Comparison of ENCODE assay signal across 28 cellular contexts in the genomic region with DNA sequence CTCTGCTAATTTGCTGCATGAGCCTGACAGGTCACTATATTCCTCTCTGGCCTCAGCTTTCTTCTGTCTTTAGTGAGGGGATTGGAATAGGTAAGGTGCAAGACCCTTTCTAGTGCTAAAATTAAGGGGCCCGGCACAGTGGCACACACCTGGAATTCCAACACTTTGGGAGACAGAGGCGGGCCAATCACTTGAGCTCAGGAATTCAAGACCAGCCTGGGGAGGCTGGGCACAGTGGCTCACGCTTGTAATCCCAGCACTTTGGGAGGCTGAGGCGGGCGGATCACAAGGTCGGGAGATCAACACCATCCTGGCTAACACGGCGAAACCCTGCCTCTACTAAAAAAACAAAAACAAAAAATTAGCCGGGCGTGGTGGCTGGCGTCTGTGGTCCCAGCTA. TPM values are rescaled to one million over a fixed set of nuclear protein-coding genes. Genes with fewer than 3 reads are reported as not detected.
A peak's percentile ranks its signal among the peaks of the same experiment; 100 is the strongest.
DNase-seq lines count a peak whose midpoint lies in the region; ATAC-seq, FAIRE-seq and TF ChIP-seq lines count a peak whose summit lies in the region.
"Had no signal": no experiment of that assay in that cellular context is flagged by ENCODE, and none has a peak within 500 bp of the region (broad histone marks: within the 10 kb centered on the region; RNA-seq: fewer than 3 reads in every experiment).

No MANE protein-coding gene starts in this region.

- no peak overlapping the region for H3K56ac ChIP-seq in IMR-90 (ENCODE audit: extremely low read depth, insufficient read depth, low read length)

- H2AK5ac ChIP-seq in IMR-90 (ENCODE audit: low read depth, low read length): no peak overlapping the region

- ATAC-seq in IMR-90 (ENCODE audit: low read depth) (no peak), K562 (no peak)
- no peak for ATAC-seq in stimulated activated naive B cell treated with anti-CD40 and anti-IgM and Interleukin-4, amounts not matched to agents 10 μg/mL and 1 μg/mL and 100 μg/mL, for 72 hours (replicated peaks)
- ATAC-seq in activated CD8-positive, alpha-beta T cell treated with anti-CD3 and anti-CD28 coated beads, Interleukin-2, amount 10 ng/mL, durations not matched to agents 7 days and 5 days: no peak
- ATAC-seq: Panc1 had no signal

- H3K4me3 ChIP-seq in IMR-90 (ENCODE audit: insufficient read depth, low read depth, low read length): no peak overlapping the region
- no peak overlapping the region for H3K4me3 ChIP-seq in K562
- H3K4me3 ChIP-seq in esophagus squamous epithelium: no peak overlapping the region
- H3K4me3 ChIP-seq: HAP-1 had no signal

- no peak overlapping the region for H3K14ac ChIP-seq in IMR-90 (replicated peaks; ENCODE audit: low read depth, low read length)

- H2BK120ac ChIP-seq in IMR-90 (ENCODE audit: low read depth, low read length): no peak overlapping the region

- peaks cover 2 to 6% of the 10 kb centered on the region in 2 donors for H3K4me1 Mint-ChIP-seq in stimulated activated naive B cell treated with anti-CD40 and anti-IgM and Interleukin-4, amounts not matched to agents 10 μg/mL and 1 μg/mL and 100 μg/mL, for 72 hours
- no peaks in the 10 kb centered on the region for H3K4me1 Mint-ChIP-seq in activated CD8-positive, alpha-beta T cell treated with anti-CD3 and anti-CD28 coated beads, Interleukin-2, amount 10 ng/mL, durations not matched to agents 7 days and 5 days (ENCODE audit: low read depth)

- no peaks in the 10 kb centered on the region for H3K9me3 Mint-ChIP-seq in stimulated activated naive B cell treated with anti-CD40 and anti-IgM and Interleukin-4, amounts not matched to agents 10 μg/mL and 1 μg/mL and 100 μg/mL, for 72 hours
- no peaks in the 10 kb centered on the region for H3K9me3 Mint-ChIP-seq in activated CD8-positive, alpha-beta T cell treated with anti-CD3 and anti-CD28 coated beads, Interleukin-2, amount 10 ng/mL, durations not matched to agents 7 days and 5 days (ENCODE audit: insufficient read depth)
- H3K9me3 Mint-ChIP-seq: HFFc6 had no signal

- BruUV-seq in IMR-90 (replicated peaks; lab: Mats Ljungman, UMichigan) (no TSS peak), K562 (replicated peaks; lab: Mats Ljungman, UMichigan) (no TSS peak)

- H3K36me3 Mint-ChIP-seq in stimulated activated naive B cell treated with anti-CD40 and anti-IgM and Interleukin-4, amounts not matched to agents 10 μg/mL and 1 μg/mL and 100 μg/mL, for 72 hours: peaks cover 19 to 22% of the 10 kb centered on the region in 2 donors
- peaks cover 8% of the 10 kb centered on the region for H3K36me3 Mint-ChIP-seq in activated CD8-positive, alpha-beta T cell treated with anti-CD3 and anti-CD28 coated beads, Interleukin-2, amount 10 ng/mL, durations not matched to agents 7 days and 5 days (ENCODE audit: low read depth)

- TF ChIP-seq RAD21 in IMR-90 (IDR thresholded peaks at IDR 0.05; ENCODE audit: low read length) (no peak), K562 (CRISPR knock-in tag; conservative IDR thresholded peaks at IDR 0.05 in 1 of 2, IDR thresholded peaks at IDR 0.05 in 1 of 2) (no peak)

- no peak for TF ChIP-seq EP300 in K562 (IDR thresholded peaks at IDR 0.05; ENCODE audit: low read length)

- H4K91ac ChIP-seq in IMR-90 (ENCODE audit: insufficient read depth, low read depth, low read length): no peak overlapping the region

- no peak overlapping the region for H3K4me2 ChIP-seq in IMR-90 (ENCODE audit: low read depth, low read length)
- no peak overlapping the region for H3K4me2 ChIP-seq in K562 (ENCODE audit: insufficient read depth, low read length)
- H3K4me2 ChIP-seq: KMS-11 had no signal

- in situ Hi-C loops in IMR-90 (cut with MboI; ENCODE audit: low sequenced_read_pairs) (no loop called here), K562 (cut with MboI) (loop anchor here (5.0 kb wide), 1 partner anchor 40 kb away; no protein-coding TSS in a partner anchor)

- H3K4me3 Mint-ChIP-seq in stimulated activated naive B cell treated with anti-CD40 and anti-IgM and Interleukin-4, amounts not matched to agents 10 μg/mL and 1 μg/mL and 100 μg/mL, for 72 hours: no peak overlapping the region
- no peak overlapping the region for H3K4me3 Mint-ChIP-seq in activated CD8-positive, alpha-beta T cell treated with anti-CD3 and anti-CD28 coated beads, Interleukin-2, amount 10 ng/mL, durations not matched to agents 7 days and 5 days
- H3K4me3 Mint-ChIP-seq: HFFc6 had no signal

- H3K27ac Mint-ChIP-seq in stimulated activated naive B cell treated with anti-CD40 and anti-IgM and Interleukin-4, amounts not matched to agents 10 μg/mL and 1 μg/mL and 100 μg/mL, for 72 hours: peak overlapping the region; percentile 69
- H3K27ac Mint-ChIP-seq in activated CD8-positive, alpha-beta T cell treated with anti-CD3 and anti-CD28 coated beads, Interleukin-2, amount 10 ng/mL, durations not matched to agents 7 days and 5 days: no peak overlapping the region

- CTCF ChIA-PET in IMR-90 (lab: Yijun Ruan, JAX): interaction anchor here (0.6 to 2.7 kb wide), 4 partner anchors 10 to 53 kb away, joined by 3 to 10 read pairs (median 6); no protein-coding TSS in a partner anchor
- CTCF ChIA-PET in K562 (lab: Yijun Ruan, JAX; ENCODE audit: low intra/inter-chr PET ratio): interaction anchor here (2.8 to 5.4 kb wide), 2 partner anchors 38 to 52 kb away, joined by 26 to 57 read pairs; partner anchors contain the start of gene EGR1
- CTCF ChIA-PET in activated CD8-positive, alpha-beta T cell treated with anti-CD3 and anti-CD28 coated beads, Interleukin-2, amount 10 ng/mL, durations not matched to agents 7 days and 5 days (lab: Charles Lee): interaction anchor here (1.1 to 5.1 kb wide), 12 partner anchors 9 to 323 kb away, joined by 3 to 65 read pairs (median 4); partner anchors contain the start of genes EGR1 and KDM3B

- peaks cover 5 to 18% of the 10 kb centered on the region in 2 experiments; a peak in 2 of 4 replicates for H3K79me1 ChIP-seq in IMR-90 (ENCODE audit: low read depth in 1 of 2, low read length in 2 of 2)

- H3K36me3 ChIP-seq in IMR-90 (ENCODE audit: control insufficient read depth, insufficient read depth, low read length): peaks cover 3% of the 10 kb centered on the region; the same call in 1 of the 2 replicates
- peaks cover 17% of the 10 kb centered on the region for H3K36me3 ChIP-seq in K562 (ENCODE audit: control insufficient read depth, insufficient read depth, low read length)
- H3K36me3 ChIP-seq in esophagus squamous epithelium: peaks cover 0 to 14% (median 4%) of the 10 kb centered on the region in 3 donors

- no peak for FAIRE-seq in K562 (lab: Jason Lieb, UNC)
- FAIRE-seq: GM12891, GM19239, HTR-8/SVneo had no signal

- H3K27me3 ChIP-seq in IMR-90 (ENCODE audit: control insufficient read depth, insufficient read depth, low read length) (no peaks in the 10 kb centered on the region), K562 (ENCODE audit: control insufficient read depth in 2 of 2, insufficient read depth in 2 of 2, low read length in 2 of 2) (no peaks in the 10 kb centered on the region), esophagus squamous epithelium (no peaks in the 10 kb centered on the region)

- 50% methylated on average over 1 of the region's 11 CpGs; no CpG with 5 or more reads in 1 of the 2 experiments for WGBS in IMR-90 (ENCODE audit: extremely low coverage in 2 of 2, insufficient read length in 1 of 2), 2 experiments
- WGBS in K562 (ENCODE audit: insufficient coverage, low coverage, missing lambda C conversion rate): 66% methylated on average over 11 of the region's 11 CpGs
- 55 to 80% methylated on average over 9 of the region's 11 CpGs for WGBS in esophagus squamous epithelium, 2 donors

- H2AFZ ChIP-seq in IMR-90 (replicated peaks; ENCODE audit: low read length, poor library complexity) (peak overlapping the region; percentile 33), K562 (ENCODE audit: low read depth, low read length) (no peak overlapping the region)

- H2AK9ac ChIP-seq in IMR-90 (replicated peaks; ENCODE audit: low read depth, low read length, poor library complexity): no peak overlapping the region

- H3K9me1 ChIP-seq in IMR-90 (ENCODE audit: insufficient read depth, low read length) (no peaks in the 10 kb centered on the region), K562 (ENCODE audit: control insufficient read depth, insufficient read depth, low read length) (no peaks in the 10 kb centered on the region)

- no peak overlapping the region for H2BK5ac ChIP-seq in IMR-90 (ENCODE audit: low read depth, low read length, poor library complexity, severe bottlenecking)

- no peak overlapping the region for H4K5ac ChIP-seq in IMR-90 (ENCODE audit: low read depth, low read length)

- DNase-seq in IMR-90 (no peak), K562 (ENCODE audit: extremely low read depth in 1 of 4, low spot score in 3 of 4) (no peak), esophagus squamous epithelium (lab: John Stamatoyannopoulos, UW) (no peak), globus pallidus (ENCODE audit: low spot score) (no peak), erythroblast (lab: John Stamatoyannopoulos, UW) (no peak)
- DNase-seq in stimulated activated naive B cell treated with anti-CD40 and anti-IgM and Interleukin-4, amounts not matched to agents 10 μg/mL and 1 μg/mL and 100 μg/mL, for 72 hours: no peak
- DNase-seq in activated naive CD4-positive, alpha-beta T cell treated with anti-CD3 and anti-CD28 coated beads, Interleukin-2, amount 50 U/mL, for 16 hours: no peak
- DNase-seq in activated CD8-positive, alpha-beta T cell treated with anti-CD3 and anti-CD28 coated beads, Interleukin-2, amount 10 ng/mL, durations not matched to agents 7 days and 5 days: no peak
- DNase-seq: Calu3, DMS79 treated with DMSO at 0.1 percent for 48 hours, GF-D8, GOT3, HFFc6, NCI-H1092, NCI-H1417 treated with DMSO at 0.1 percent for 48 hours, NCI-H1694 treated with DMSO at 0.1 percent for 48 hours, NCI-H2081, NCI-H2171, NCI-H226, NCI-H510A, NCI-H69, SHP77 treated with DMSO at 0.1 percent for 48 hours had no signal

- POLR2A ChIA-PET in IMR-90 (lab: Charles Lee; ENCODE audit: unreplicated experiment) (interaction anchor here (1.6 kb wide), 1 partner anchor 26 kb away, joined by 3 read pairs; no protein-coding TSS in a partner anchor), K562 (lab: Yijun Ruan, JAX) (interaction anchor here (0.9 to 5.2 kb wide), 12 partner anchors 7 to 53 kb away, joined by 3 to 46 read pairs (median 8); partner anchors contain the start of genes EGR1 and ETF1)
- POLR2A ChIA-PET in activated CD8-positive, alpha-beta T cell treated with anti-CD3 and anti-CD28 coated beads, Interleukin-2, amount 10 ng/mL, durations not matched to agents 7 days and 5 days (lab: Charles Lee): interaction anchor here (0.7 to 0.8 kb wide), 2 partner anchors 38 to 41 kb away, joined by 3 read pairs; no protein-coding TSS in a partner anchor

- H3K9me3 ChIP-seq in IMR-90 (ENCODE audit: control insufficient read depth, insufficient read depth, low read length) (no peaks in the 10 kb centered on the region), K562 (replicated peaks; ENCODE audit: control insufficient read depth, insufficient read depth, low read depth, low read length) (no peaks in the 10 kb centered on the region), esophagus squamous epithelium (no peaks in the 10 kb centered on the region)
- H3K9me3 ChIP-seq: HAP-1 had no signal

- H4K8ac ChIP-seq in IMR-90 (ENCODE audit: low read depth in 2 of 2, low read length in 2 of 2): no peak overlapping the region

- dilution Hi-C loops in IMR-90 (cut with HindIII; ENCODE audit: low sequenced_read_pairs, unreplicated experiment): no loop called here

- H4K20me1 ChIP-seq in IMR-90 (ENCODE audit: insufficient read depth, low read length) (peaks cover 16% of the 10 kb centered on the region), K562 (replicated peaks; ENCODE audit: control insufficient read depth, insufficient read depth, low read length) (no peaks in the 10 kb centered on the region; the same call in 1 of the 2 replicates)

- H3K27ac ChIP-seq in IMR-90 (ENCODE audit: insufficient read depth, low read length) (no peak overlapping the region), K562 (ENCODE audit: extremely low read depth, low read depth, low read length) (no peak overlapping the region), esophagus squamous epithelium (peak overlapping the region; percentile 55 to 86 (median 80))
- H3K27ac ChIP-seq: KMS-11 had no signal

- H3K4me1 ChIP-seq in IMR-90 (ENCODE audit: control insufficient read depth, insufficient read depth, low read length) (peaks cover 3% of the 10 kb centered on the region; the same call in 1 of the 2 replicates), K562 (replicated peaks in 1 of 2; ENCODE audit: control insufficient read depth in 2 of 2, insufficient read depth in 2 of 2, low read length in 2 of 2) (peaks cover 0 to 2% of the 10 kb centered on the region in 2 experiments; a peak in 1 of 5 replicates), esophagus squamous epithelium (peaks cover 21 to 66% (median 45%) of the 10 kb centered on the region in 3 donors)
- H3K4me1 ChIP-seq: HAP-1 had no signal

- H2BK15ac ChIP-seq in IMR-90 (ENCODE audit: low read depth, low read length): no peak overlapping the region

- intact Hi-C loops in IMR-90 (cut with micrococcal nuclease): no loop called here
- intact Hi-C loops in K562 (cut with micrococcal nuclease): no loop called here
- intact Hi-C loops in esophagus squamous epithelium (cut with DNase I): loop anchor here (5.0 kb wide), 1 partner anchor 40 kb away; no protein-coding TSS in a partner anchor

- H2BK20ac ChIP-seq in IMR-90 (ENCODE audit: low read depth, low read length): no peak overlapping the region

- no peaks in the 10 kb centered on the region for H3K79me2 ChIP-seq in K562 (ENCODE audit: control insufficient read depth, insufficient read depth, low read length)

- no peak overlapping the region for H3K9ac ChIP-seq in IMR-90 (ENCODE audit: low read depth, low read length)
- H3K9ac ChIP-seq in K562 (ENCODE audit: insufficient read depth in 1 of 2, low read depth in 2 of 2, low read length in 2 of 2): no peak overlapping the region; a peak in 1 of 4 replicates
- H3K9ac ChIP-seq: KMS-11 had no signal

- H3K27me3 Mint-ChIP-seq in stimulated activated naive B cell treated with anti-CD40 and anti-IgM and Interleukin-4, amounts not matched to agents 10 μg/mL and 1 μg/mL and 100 μg/mL, for 72 hours: no peaks in the 10 kb centered on the region
- H3K27me3 Mint-ChIP-seq in activated CD8-positive, alpha-beta T cell treated with anti-CD3 and anti-CD28 coated beads, Interleukin-2, amount 10 ng/mL, durations not matched to agents 7 days and 5 days (ENCODE audit: low read depth): peaks cover 3% of the 10 kb centered on the region

- TF ChIP-seq CTCF in IMR-90 (conservative IDR thresholded peaks at IDR 0.05; ENCODE audit: low read depth, low read length): no peak
- TF ChIP-seq CTCF in K562 (IDR thresholded peaks at IDR 0.05 in 2 of 3, conservative IDR thresholded peaks at IDR 0.05 in 1 of 3; ENCODE audit: insufficient read depth in 2 of 3, low read depth in 1 of 3, low read length in 3 of 3): no peak
- TF ChIP-seq CTCF in esophagus squamous epithelium (IDR thresholded peaks at IDR 0.05): no peak

- no peak overlapping the region for H3K23ac ChIP-seq in IMR-90 (ENCODE audit: low read depth, low read length)

- TF ChIP-seq POLR2A in IMR-90 (IDR thresholded peaks at IDR 0.05; ENCODE audit: low read depth, low read length) (no peak), K562 (conservative IDR thresholded peaks at IDR 0.05) (no peak), esophagus squamous epithelium (IDR thresholded peaks at IDR 0.05) (no peak), erythroblast (IDR thresholded peaks at IDR 0.05; ENCODE audit: low read length) (no peak)

- H3K4ac ChIP-seq in IMR-90 (ENCODE audit: low read depth, low read length): no peak overlapping the region

- H3K18ac ChIP-seq in IMR-90 (ENCODE audit: low read depth, low read length): no peak overlapping the region

RNA-seq across cellular contexts. Expression of gene EGR1, which starts 37.2 kb away (rescaled TPM):
- total RNA-seq in IMR-90 (2012; rRNA removed) (2.9 and 5.8 TPM in 2 replicates), K562 (2014; rRNA removed) (10.1 and 32.7 TPM in 2 replicates), K562 (2014; rRNA removed; fragmentation: Illumina TruSeq; extraction: Trizol) (12.0 and 19.7 TPM in 2 replicates), K562 (2015; rRNA removed; fragmentation: Illumina TruSeq; extraction: Trizol) (1.3 and 1.7 TPM in 2 replicates), K562 (2021) (77.0 and 135 TPM in 2 replicates), esophagus squamous epithelium (10 to 100 TPM; 10.9 to 47.8 (median 19.5) TPM)
- polyA plus RNA-seq in IMR-90 (2012; rRNA removed) (104 and 180 TPM in 2 replicates), K562 (2011; rRNA removed) (9.0 and 12.2 TPM in 2 replicates), K562 (2014; fragmentation: Illumina TruSeq; extraction: Trizol) (78.6 and 132 TPM in 2 replicates), K562 (2014; fragmentation: Nextera tagmentation; extraction: Ambion mirVana) (10 to 100 TPM; 21.5 to 43.6 TPM), K562 (2014; rRNA removed) (54.7 and 102 TPM in 2 replicates)
- polyA plus RNA-seq in IMR-90 (2012; cell fraction: cytosol; rRNA removed): 91.6 and 286 TPM in 2 replicates
- 363 and 477 TPM in 2 replicates for polyA plus RNA-seq in IMR-90 (2012; cell fraction: nucleus; rRNA removed; ENCODE audit: low replicate concordance)
- 105 and 112 TPM in 2 replicates for total RNA-seq in K562 (2011; cell fraction: chromatin; rRNA removed; ENCODE audit: low replicate concordance)
- 51.7 and 57.5 TPM in 2 replicates for total RNA-seq in K562 (2011; cell fraction: nucleolus; rRNA removed)
- 70.1 and 77.6 TPM in 2 replicates for total RNA-seq in K562 (2011; cell fraction: nucleoplasm; rRNA removed)
- 10.0 and 22.8 TPM in 2 replicates for polyA plus RNA-seq in K562 (2011; cell fraction: cytosol; rRNA removed)
- 25.0 and 99.0 TPM in 2 replicates for polyA plus RNA-seq in K562 (2011; cell fraction: nucleus; rRNA removed)
- 195 and 197 TPM in 2 replicates for polyA plus RNA-seq in K562 (2012)
- 8.4 and 15.0 TPM in 2 replicates for polyA minus RNA-seq in K562 (2011; rRNA and poly(A)+ RNA removed)
- 36.2 and 53.5 TPM in 2 replicates for polyA minus RNA-seq in K562 (2011; cell fraction: cytosol; rRNA and poly(A)+ RNA removed)
- 13.7 and 30.8 TPM in 2 replicates for polyA minus RNA-seq in K562 (2011; cell fraction: nucleus; rRNA and poly(A)+ RNA removed)
- 10 to 100 TPM in 1 of 2 experiments, 1 to 10 TPM in 1; 8.9 to 10.1 TPM for total RNA-seq in activated CD8-positive, alpha-beta T cell treated with anti-CD3 and anti-CD28 coated beads, Interleukin-2, amount 10 ng/mL, durations not matched to agents 7 days and 5 days

RNA-seq across cellular contexts. Expression of gene ETF1, which starts 40.5 kb away (rescaled TPM):
- total RNA-seq in IMR-90 (2012; rRNA removed) (126 and 144 TPM in 2 replicates), K562 (2014; rRNA removed) (149 and 157 TPM in 2 replicates), K562 (2014; rRNA removed; fragmentation: Illumina TruSeq; extraction: Trizol) (190 and 225 TPM in 2 replicates), K562 (2015; rRNA removed; fragmentation: Illumina TruSeq; extraction: Trizol) (146 and 159 TPM in 2 replicates), K562 (2021) (189 and 209 TPM in 2 replicates), esophagus squamous epithelium (100 to 1,000 TPM in 2 of 4 donors, 10 to 100 TPM in 2; 65.2 to 132 (median 103) TPM)
- polyA plus RNA-seq in IMR-90 (2012; rRNA removed) (45.4 and 53.2 TPM in 2 replicates), K562 (2011; rRNA removed) (113 and 179 TPM in 2 replicates), K562 (2014; fragmentation: Illumina TruSeq; extraction: Trizol) (162 and 198 TPM in 2 replicates), K562 (2014; fragmentation: Nextera tagmentation; extraction: Ambion mirVana) (10 to 100 TPM; 53.7 to 57.3 TPM), K562 (2014; rRNA removed) (137 and 164 TPM in 2 replicates)
- polyA plus RNA-seq in IMR-90 (2012; cell fraction: cytosol; rRNA removed): 12.4 and 13.0 TPM in 2 replicates
- 9.0 and 49.9 TPM in 2 replicates for polyA plus RNA-seq in IMR-90 (2012; cell fraction: nucleus; rRNA removed; ENCODE audit: low replicate concordance)
- 43.7 and 83.9 TPM in 2 replicates for total RNA-seq in K562 (2011; cell fraction: chromatin; rRNA removed; ENCODE audit: low replicate concordance)
- 26.2 and 27.1 TPM in 2 replicates for total RNA-seq in K562 (2011; cell fraction: nucleolus; rRNA removed)
- 53.3 and 65.5 TPM in 2 replicates for total RNA-seq in K562 (2011; cell fraction: nucleoplasm; rRNA removed)
- 43.2 and 61.7 TPM in 2 replicates for polyA plus RNA-seq in K562 (2011; cell fraction: cytosol; rRNA removed)
- 33.0 and 41.2 TPM in 2 replicates for polyA plus RNA-seq in K562 (2011; cell fraction: nucleus; rRNA removed)
- 93.8 and 122 TPM in 2 replicates for polyA plus RNA-seq in K562 (2012)
- 249 and 254 TPM in 2 replicates for polyA minus RNA-seq in K562 (2011; rRNA and poly(A)+ RNA removed)
- 67.7 and 94.2 TPM in 2 replicates for polyA minus RNA-seq in K562 (2011; cell fraction: cytosol; rRNA and poly(A)+ RNA removed)
- 25.3 and 40.0 TPM in 2 replicates for polyA minus RNA-seq in K562 (2011; cell fraction: nucleus; rRNA and poly(A)+ RNA removed)
- total RNA-seq in activated CD8-positive, alpha-beta T cell treated with anti-CD3 and anti-CD28 coated beads, Interleukin-2, amount 10 ng/mL, durations not matched to agents 7 days and 5 days: 10 to 100 TPM; 92.7 to 93.3 TPM

Comparison
In these comparisons a context has a peak if more than half of its experiments do, and no peak if none do; other contexts are left out.
1. H3K27ac ChIP-seq: peak in esophagus squamous epithelium (4 of 4); none in IMR-90 (single experiment) and K562 (single experiment).